Comparison of ENCODE assay signal across 20 cellular contexts in genomic region chr11:3184732-3185347, GRCh38. TPM values are rescaled to one million over a fixed set of nuclear protein-coding genes. Genes with fewer than 3 reads are reported as not detected.
DNase-seq lines count a peak whose midpoint lies in the region; ATAC-seq, FAIRE-seq and TF ChIP-seq lines count a peak whose summit lies in the region.
"Had no signal": no experiment of that assay in that cellular context is flagged by ENCODE, and none has a peak within 500 bp of the region (broad histone marks: within the 10 kb centered on the region; RNA-seq: fewer than 3 reads in every experiment).

No MANE protein-coding gene starts in this region.

- H2AFZ ChIP-seq in mammary epithelial cell (ENCODE audit: low read depth, low read length) (peak overlapping the region; percentile 15), osteoblast (ENCODE audit: low read length) (no peak overlapping the region)

- no peak for TF ChIP-seq POLR2A in breast epithelium (IDR thresholded peaks at IDR 0.05)

- no TSS peak for BruUV-seq in mammary epithelial cell (replicated peaks; lab: Mats Ljungman, UMichigan)

- H3K4me2 ChIP-seq in mammary epithelial cell (ENCODE audit: insufficient read depth, low read depth, low read length) = no peak overlapping the region
- H3K4me2 ChIP-seq in osteoblast (ENCODE audit: insufficient read depth, low read length) = no peak overlapping the region
- H3K4me2 ChIP-seq: A549 had no signal

- in situ Hi-C loops in mammary epithelial cell (cut with MboI; ENCODE audit: low sequenced_read_pairs in 2 of 2) = no loop called here

- H3K9ac ChIP-seq in mammary epithelial cell (ENCODE audit: insufficient read depth, low read length) = no peak overlapping the region

- no peak overlapping the region for H3K27ac ChIP-seq in mammary epithelial cell (ENCODE audit: insufficient read depth, low read depth, low read length)
- H3K27ac ChIP-seq in breast epithelium = no peak overlapping the region
- no peak overlapping the region for H3K27ac ChIP-seq in RWPE2 (ENCODE audit: poor library complexity, severe bottlenecking)
- H3K27ac ChIP-seq in osteoblast (ENCODE audit: low read depth, low read length) = no peak overlapping the region
- H3K27ac ChIP-seq: 22Rv1, A549, C4-2B had no signal

- H3K9me3 ChIP-seq in mammary epithelial cell (replicated peaks; ENCODE audit: insufficient read depth, low read length) (no peaks in the 10 kb centered on the region), breast epithelium (no peaks in the 10 kb centered on the region), RWPE2 (ENCODE audit: severe bottlenecking) (no peaks in the 10 kb centered on the region), osteoblast (ENCODE audit: low read depth, low read length) (no peaks in the 10 kb centered on the region)
- H3K9me3 ChIP-seq: A549 had no signal

- WGBS in mammary epithelial cell (ENCODE audit: low coverage, missing lambda C conversion rate) = 72% methylated on average over 8 of the region's 11 CpGs

- no peaks in the 10 kb centered on the region for H3K79me2 ChIP-seq in mammary epithelial cell (ENCODE audit: insufficient read depth, low read length)
- no peaks in the 10 kb centered on the region for H3K79me2 ChIP-seq in osteoblast (ENCODE audit: insufficient read depth, low read length)

- H3K36me3 ChIP-seq in mammary epithelial cell (ENCODE audit: insufficient read depth, low read length) (no peaks in the 10 kb centered on the region), breast epithelium (no peaks in the 10 kb centered on the region), RWPE2 (ENCODE audit: low read depth) (no peaks in the 10 kb centered on the region), osteoblast (ENCODE audit: insufficient read depth, low read length) (no peaks in the 10 kb centered on the region)

- CTCF ChIA-PET in mammary epithelial cell (lab: Charles Lee; ENCODE audit: low non-redundant PET) = no interaction called here

- no peaks in the 10 kb centered on the region for H3K27me3 ChIP-seq in mammary epithelial cell (ENCODE audit: insufficient read depth, low read length)
- no peaks in the 10 kb centered on the region for H3K27me3 ChIP-seq in breast epithelium
- no peaks in the 10 kb centered on the region for H3K27me3 ChIP-seq in RWPE2 (ENCODE audit: insufficient read depth, poor library complexity, severe bottlenecking)
- peaks cover 3% of the 10 kb centered on the region for H3K27me3 ChIP-seq in osteoblast (ENCODE audit: insufficient read depth, low read length)

- ATAC-seq in RWPE2 (ENCODE audit: low read depth) = no peak
- ATAC-seq: A549 had no signal

- no peak for TF ChIP-seq CTCF in mammary epithelial cell (conservative IDR thresholded peaks at IDR 0.05 in 1 of 2, IDR thresholded peaks at IDR 0.05 in 1 of 2; ENCODE audit: extremely low read depth in 1 of 2, insufficient read depth in 1 of 2, low read depth in 1 of 2, low read length in 2 of 2)
- no peak for TF ChIP-seq CTCF in breast epithelium (IDR thresholded peaks at IDR 0.05)
- no peak for TF ChIP-seq CTCF in RWPE2 (IDR thresholded peaks at IDR 0.05; ENCODE audit: poor library complexity, severe bottlenecking)
- TF ChIP-seq CTCF in epithelial cell of esophagus (IDR thresholded peaks at IDR 0.05; ENCODE audit: insufficient read depth, low read depth, low read length, missing control alignments) = no peak
- no peak for TF ChIP-seq CTCF in osteoblast (IDR thresholded peaks at IDR 0.05; ENCODE audit: extremely low read depth, low read depth, low read length)
- TF ChIP-seq CTCF in foreskin fibroblast (IDR thresholded peaks at IDR 0.05; ENCODE audit: low read depth, low read length) = no peak

- peak; percentile 52 for DNase-seq in mammary epithelial cell
- no peak for DNase-seq in breast epithelium (ENCODE audit: low spot score in 2 of 2)
- DNase-seq in RWPE2 (ENCODE audit: low spot score) = peak; percentile 19
- peak; percentile 54 for DNase-seq in epithelial cell of esophagus (ENCODE audit: low read depth)
- DNase-seq in osteoblast (ENCODE audit: insufficient read length, low spot score, missing footprints) = peak; percentile 9
- no peak for DNase-seq in activated CD4-positive, alpha-beta T cell treated with anti-CD3 and anti-CD28 coated beads for 4 hours
- DNase-seq in foreskin fibroblast = no peak
- DNase-seq in urothelium cell line (ENCODE audit: low spot score) = no peak
- DNase-seq: AML-193; CD4-positive, alpha-beta memory T cell; DMS153; DMS79 treated with DMSO at 0.1 percent for 48 hours; GF-D8; GOT3; H9 had no signal

- dilution Hi-C loops in mammary epithelial cell (cut with HindIII; ENCODE audit: low sequenced_read_pairs) = no loop called here

- no peaks in the 10 kb centered on the region for H4K20me1 ChIP-seq in mammary epithelial cell (ENCODE audit: insufficient read depth, low read length)
- no peaks in the 10 kb centered on the region for H4K20me1 ChIP-seq in osteoblast (ENCODE audit: insufficient read depth, low read length)

- H3K4me3 ChIP-seq in mammary epithelial cell (replicated peaks in 1 of 3; ENCODE audit: insufficient read depth in 1 of 3, low read depth in 2 of 3, low read length in 3 of 3) = no peak overlapping the region
- no peak overlapping the region for H3K4me3 ChIP-seq in breast epithelium
- H3K4me3 ChIP-seq in RWPE2 (ENCODE audit: severe bottlenecking) = no peak overlapping the region
- no peak overlapping the region for H3K4me3 ChIP-seq in epithelial cell of esophagus (ENCODE audit: low read length)
- H3K4me3 ChIP-seq in osteoblast (ENCODE audit: insufficient read depth, low read length) = no peak overlapping the region
- H3K4me3 ChIP-seq in foreskin fibroblast (ENCODE audit: low read depth in 1 of 2, low read length in 2 of 2) = no peak overlapping the region
- H3K4me3 ChIP-seq: A549 had no signal

- intact Hi-C loops in mammary epithelial cell (cut with micrococcal nuclease) = no loop called here
- intact Hi-C loops in breast epithelium (cut with DNase I; ENCODE audit: low total_unique reads) = loop anchor here (5.0 kb wide), 1 partner anchor 603 kb away; no protein-coding TSS in a partner anchor

- FAIRE-seq in urothelium cell line (lab: Jason Lieb, UNC) = no peak
- FAIRE-seq: A549 had no signal

- H3K4me1 ChIP-seq in mammary epithelial cell (ENCODE audit: insufficient read depth, low read length) (no peaks in the 10 kb centered on the region), breast epithelium (no peaks in the 10 kb centered on the region), RWPE2 (ENCODE audit: insufficient read depth, poor library complexity, severe bottlenecking) (no peaks in the 10 kb centered on the region), osteoblast (ENCODE audit: insufficient read depth, low read length) (no peaks in the 10 kb centered on the region)
- H3K4me1 ChIP-seq: A549 had no signal

RNA-seq across cellular contexts. Expression of gene OSBPL5, which starts 19.7 kb away (rescaled TPM):
- 10 to 100 TPM; 24.8 to 35.7 TPM for total RNA-seq in mammary epithelial cell
- 16.2 TPM for polyA plus RNA-seq in mammary epithelial cell
- polyA minus RNA-seq in mammary epithelial cell = 11.9 TPM
- total RNA-seq in breast epithelium = 10 to 100 TPM; 25.3 to 64.2 (median 27.8) TPM
- 46.0 and 49.9 TPM in 2 replicates for total RNA-seq in osteoblast

RNA-seq across cellular contexts. Expression of gene MRGPRG, which starts 33.8 kb away (rescaled TPM):
- total RNA-seq in mammary epithelial cell (not detected), breast epithelium (not detected), osteoblast (not detected in 2 replicates)
- polyA plus RNA-seq in mammary epithelial cell = not detected
- polyA minus RNA-seq in mammary epithelial cell = not detected
- total RNA-seq: CD4-positive, alpha-beta memory T cell; H9; HT-29 had no signal
- polyA plus RNA-seq: A549; BJ; CD4-positive, alpha-beta memory T cell had no signal

RNA-seq across cellular contexts. Expression of gene MRGPRE, which starts 47.4 kb away (rescaled TPM):
- under 1 TPM in 1 of 2 donors, not detected in 1; 0.83 TPM for total RNA-seq in mammary epithelial cell
- not detected for polyA plus RNA-seq in mammary epithelial cell
- polyA minus RNA-seq in mammary epithelial cell = not detected
- total RNA-seq in breast epithelium = not detected
- under 0.01 TPM in 1 of 2 replicates, not detected in the other for total RNA-seq in osteoblast
- total RNA-seq: CD4-positive, alpha-beta memory T cell; H9 had no signal
- polyA plus RNA-seq: A549; BJ; CD4-positive, alpha-beta memory T cell had no signal

Comparison
In these comparisons a context has a peak if more than half of its experiments do, and no peak if none do; other contexts are left out.
1. DNase-seq: peak in mammary epithelial cell (single experiment), RWPE2 (single experiment), epithelial cell of esophagus (single experiment) and osteoblast (single experiment); none in breast epithelium (0 of 2), activated CD4-positive, alpha-beta T cell treated with anti-CD3 and anti-CD28 coated beads for 4 hours (0 of 2), foreskin fibroblast (0 of 2) and urothelium cell line (single experiment).